Comparison of ENCODE assay signal across 22 cellular contexts in genomic region chr3:187967982-187968381, GRCh38.
A peak's percentile ranks its signal among the peaks of the same experiment; 100 is the strongest.
DNase-seq lines count a peak whose midpoint lies in the region; ATAC-seq and TF ChIP-seq lines count a peak whose summit lies in the region.
"Had no signal": no experiment of that assay in that cellular context is flagged by ENCODE, and none has a peak within 500 bp of the region (broad histone marks: within the 10 kb centered on the region; RNA-seq: fewer than 3 reads in every experiment).

No MANE protein-coding gene starts in this region.

- H3K27me3 ChIP-seq in left ventricle myocardium inferior (ENCODE audit: low read depth) (no peaks in the 10 kb centered on the region), PC-3 (ENCODE audit: low read length) (no peaks in the 10 kb centered on the region)
- H3K27me3 ChIP-seq: transverse colon had no signal

- CTCF ChIA-PET in PC-3 (lab: Charles Lee), result no interaction called here

- H3K36me3 ChIP-seq in left ventricle myocardium inferior (no peaks in the 10 kb centered on the region), PC-3 (ENCODE audit: low read depth, low read length) (no peaks in the 10 kb centered on the region)
- H3K36me3 ChIP-seq: transverse colon had no signal

- H3K4me3 ChIP-seq in left ventricle myocardium inferior (no peak overlapping the region), PC-3 (ENCODE audit: low read length) (no peak overlapping the region), fibroblast of mammary gland (ENCODE audit: control insufficient read depth, low read depth, low read length) (no peak overlapping the region)
- H3K4me3 ChIP-seq: transverse colon had no signal

- peaks cover 0 to 3% of the 10 kb centered on the region in 2 donors for H3K36me3 Mint-ChIP-seq in stimulated activated naive B cell treated with anti-CD40 and anti-IgM and Interleukin-4, amounts not matched to agents 10 μg/mL and 1 μg/mL and 100 μg/mL, for 72 hours
- H3K36me3 Mint-ChIP-seq: CD8-positive, alpha-beta memory T cell; IgD-negative memory B cell; immature natural killer cell; stimulated activated effector memory CD8-positive, alpha-beta T cell treated with anti-CD3 and anti-CD28 coated beads, Interleukin-12 subunit alpha, Interleukin-12 subunit beta, amount 100 ng/mL, for 72 hours had no signal

- no peaks in the 10 kb centered on the region for H3K9me3 Mint-ChIP-seq in stimulated activated naive B cell treated with anti-CD40 and anti-IgM and Interleukin-4, amounts not matched to agents 10 μg/mL and 1 μg/mL and 100 μg/mL, for 72 hours
- H3K9me3 Mint-ChIP-seq: activated naive CD4-positive, alpha-beta T cell treated with anti-CD3 and anti-CD28 coated beads, Interleukin-2, amount 10 ng/mL, durations not matched to agents 7 days and 5 days; CD8-positive, alpha-beta memory T cell; dendritic cell treated with granulocyte-macrophage colony-stimulating factor and Interleukin-4, amounts not matched to agents 40 ng/mL and 50 ng/mL, for 4 days; IgD-negative memory B cell; immature natural killer cell; nephron; stimulated activated effector memory CD8-positive, alpha-beta T cell treated with anti-CD3 and anti-CD28 coated beads, Interleukin-12 subunit alpha, Interleukin-12 subunit beta, amount 100 ng/mL, for 72 hours had no signal

- no peak for DNase-seq in left ventricle myocardium inferior
- DNase-seq in cardiac septum (ENCODE audit: low spot score), result no peak
- DNase-seq in PC-3, result peak; percentile 61
- DNase-seq in fibroblast of mammary gland (ENCODE audit: low read depth), result peak; percentile 58
- DNase-seq in NCI-H446 (lab: John Stamatoyannopoulos, UW), result no peak
- DNase-seq in stimulated activated CD4-positive, alpha-beta T cell treated with anti-CD3 and anti-CD28 coated beads, Interleukin-2, amount 100 ng/mL, for 24 hours, result no peak
- no peak for DNase-seq in stimulated activated naive B cell treated with anti-CD40 and anti-IgM and Interleukin-4, amounts not matched to agents 10 μg/mL and 1 μg/mL and 100 μg/mL, for 72 hours
- DNase-seq: activated naive CD4-positive, alpha-beta T cell treated with anti-CD3 and anti-CD28 coated beads, Interleukin-2, amount 10 ng/mL, durations not matched to agents 7 days and 5 days; CD8-positive, alpha-beta memory T cell; DND-41; head of caudate nucleus; immature natural killer cell; mesendoderm; NCI-H2081; NCI-H524 treated with DMSO at 0.1 percent for 48 hours; transverse colon had no signal

- no peaks in the 10 kb centered on the region for H4K20me1 ChIP-seq in PC-3 (ENCODE audit: low read length)

- peak overlapping the region; percentile 87 for H3K27ac ChIP-seq in left ventricle myocardium inferior (replicated peaks)
- H3K27ac ChIP-seq in PC-3 (ENCODE audit: low read length), result no peak overlapping the region
- H3K27ac ChIP-seq: transverse colon had no signal

- peak; percentile 80 for ATAC-seq in PC-3
- no peak for ATAC-seq in GM21526 (IDR thresholded peaks at IDR 0.05; ENCODE audit: low FRiP score, unreplicated experiment)
- no peak for ATAC-seq in stimulated activated naive B cell treated with anti-CD40 and anti-IgM and Interleukin-4, amounts not matched to agents 10 μg/mL and 1 μg/mL and 100 μg/mL, for 72 hours (replicated peaks)
- ATAC-seq: stimulated activated effector memory CD8-positive, alpha-beta T cell treated with anti-CD3 and anti-CD28 coated beads, Interleukin-12 subunit alpha, Interleukin-12 subunit beta, amount 100 ng/mL, for 72 hours had no signal

- TF ChIP-seq CTCF in left ventricle myocardium inferior (IDR thresholded peaks at IDR 0.05; ENCODE audit: borderline replicate concordance) (no peak), PC-3 (conservative IDR thresholded peaks at IDR 0.05; ENCODE audit: low read depth, low read length) (no peak), fibroblast of mammary gland (conservative IDR thresholded peaks at IDR 0.05; ENCODE audit: control insufficient read depth, insufficient read depth, low read depth, low read length) (no peak)

- H3K4me1 ChIP-seq in left ventricle myocardium inferior (peaks cover 32% of the 10 kb centered on the region), PC-3 (ENCODE audit: insufficient read depth, low read length) (peaks cover 11% of the 10 kb centered on the region)

- H3K4me1 Mint-ChIP-seq in stimulated activated naive B cell treated with anti-CD40 and anti-IgM and Interleukin-4, amounts not matched to agents 10 μg/mL and 1 μg/mL and 100 μg/mL, for 72 hours, result peaks cover 23 to 45% of the 10 kb centered on the region in 2 donors
- H3K4me1 Mint-ChIP-seq: nephron had no signal

- intact Hi-C loops in left ventricle myocardium inferior (cut with micrococcal nuclease) (no loop called here), cardiac septum (cut with DNase I) (loop anchor here (10.0 kb wide), 1 partner anchor 297 kb away; no protein-coding TSS in a partner anchor), PC-3 (cut with micrococcal nuclease) (no loop called here)

- H3K27me3 Mint-ChIP-seq in stimulated activated naive B cell treated with anti-CD40 and anti-IgM and Interleukin-4, amounts not matched to agents 10 μg/mL and 1 μg/mL and 100 μg/mL, for 72 hours, result peaks cover 14 to 23% of the 10 kb centered on the region in 2 donors

- no peaks in the 10 kb centered on the region for H3K9me2 ChIP-seq in PC-3 (replicated peaks; ENCODE audit: low read length)

- POLR2A ChIA-PET in PC-3 (lab: Charles Lee; ENCODE audit: unreplicated experiment), result no interaction called here

- no peaks in the 10 kb centered on the region for H3F3A ChIP-seq in PC-3 (ENCODE audit: low read length, unreplicated experiment)

- H3K27ac Mint-ChIP-seq in stimulated activated naive B cell treated with anti-CD40 and anti-IgM and Interleukin-4, amounts not matched to agents 10 μg/mL and 1 μg/mL and 100 μg/mL, for 72 hours, result no peak overlapping the region
- H3K27ac Mint-ChIP-seq: activated naive CD4-positive, alpha-beta T cell treated with anti-CD3 and anti-CD28 coated beads, Interleukin-2, amount 10 ng/mL, durations not matched to agents 7 days and 5 days; CD8-positive, alpha-beta memory T cell; dendritic cell treated with granulocyte-macrophage colony-stimulating factor and Interleukin-4, amounts not matched to agents 40 ng/mL and 50 ng/mL, for 4 days; immature natural killer cell; nephron; progenitor cell of endocrine pancreas; stimulated activated effector memory CD8-positive, alpha-beta T cell treated with anti-CD3 and anti-CD28 coated beads, Interleukin-12 subunit alpha, Interleukin-12 subunit beta, amount 100 ng/mL, for 72 hours had no signal

- H3K79me2 ChIP-seq in PC-3 (ENCODE audit: low read length), result no peaks in the 10 kb centered on the region

- no peak overlapping the region for H3K4me3 Mint-ChIP-seq in stimulated activated naive B cell treated with anti-CD40 and anti-IgM and Interleukin-4, amounts not matched to agents 10 μg/mL and 1 μg/mL and 100 μg/mL, for 72 hours
- H3K4me3 Mint-ChIP-seq: activated naive CD4-positive, alpha-beta T cell treated with anti-CD3 and anti-CD28 coated beads, Interleukin-2, amount 10 ng/mL, durations not matched to agents 7 days and 5 days; dendritic cell treated with granulocyte-macrophage colony-stimulating factor and Interleukin-4, amounts not matched to agents 40 ng/mL and 50 ng/mL, for 4 days; immature natural killer cell; nephron; stimulated activated effector memory CD8-positive, alpha-beta T cell treated with anti-CD3 and anti-CD28 coated beads, Interleukin-12 subunit alpha, Interleukin-12 subunit beta, amount 100 ng/mL, for 72 hours had no signal

- no peak overlapping the region for H3K9ac ChIP-seq in PC-3 (ENCODE audit: low read length)

- BruUV-seq in PC-3 (replicated peaks; lab: Mats Ljungman, UMichigan), result no TSS peak

- H2AFZ ChIP-seq in PC-3 (ENCODE audit: low read length), result no peak overlapping the region

- no peak overlapping the region for H3K4me2 ChIP-seq in PC-3 (ENCODE audit: low read length)

- H3K9me3 ChIP-seq in left ventricle myocardium inferior (replicated peaks) (no peaks in the 10 kb centered on the region), PC-3 (ENCODE audit: low read length) (no peaks in the 10 kb centered on the region)
- H3K9me3 ChIP-seq: transverse colon had no signal

Comparison
In these comparisons a context has a peak if more than half of its experiments do, and no peak if none do; other contexts are left out.
1. DNase-seq: peak in PC-3 (single experiment) and fibroblast of mammary gland (single experiment); none in left ventricle myocardium inferior (single experiment), cardiac septum (single experiment), NCI-H446 (0 of 2), stimulated activated CD4-positive, alpha-beta T cell treated with anti-CD3 and anti-CD28 coated beads, Interleukin-2, amount 100 ng/mL, for 24 hours (0 of 2) and stimulated activated naive B cell treated with anti-CD40 and anti-IgM and Interleukin-4, amounts not matched to agents 10 μg/mL and 1 μg/mL and 100 μg/mL, for 72 hours (single experiment).